In the genomic region with DNA sequence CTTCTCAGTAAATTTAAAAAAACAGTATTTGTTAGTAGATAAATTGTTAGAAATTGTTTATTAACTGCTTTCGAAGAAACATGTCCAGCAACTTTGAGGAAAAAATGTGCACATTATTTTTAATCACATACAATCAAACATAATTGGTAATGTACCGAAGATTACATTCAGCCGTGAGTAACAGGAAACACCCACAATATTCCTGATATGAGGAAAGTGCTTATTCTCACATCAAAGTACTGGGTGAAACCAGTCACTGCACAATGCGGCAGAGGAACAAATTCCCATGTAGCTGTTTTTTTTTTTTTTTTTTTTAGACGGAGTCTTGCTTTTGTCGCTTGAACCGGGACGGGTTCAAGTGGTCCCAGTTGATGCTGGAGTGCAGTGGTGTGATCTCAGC, we compare ENCODE assay signal across 20 cellular contexts. TPM values are rescaled to one million over a fixed set of nuclear protein-coding genes. Genes with fewer than 3 reads are reported as not detected.
"Had no signal": no experiment of that assay in that cellular context is flagged by ENCODE, and none has a peak within 500 bp of the region (broad histone marks: within the 10 kb centered on the region; RNA-seq: fewer than 3 reads in every experiment).

No MANE protein-coding gene starts in this region.

- DNase-seq: effector memory CD8-positive, alpha-beta T cell; gastrocnemius medialis; islet precursor cell; mammary epithelial cell; mucosa of descending colon; naive thymus-derived CD8-positive, alpha-beta T cell; psoas muscle; retina; right lobe of liver; stimulated activated CD4-positive, alpha-beta T cell treated with anti-CD3 and anti-CD28 coated beads, Interleukin-1b, Interleukin-23, amount 100 ng/mL, for 48 hours; stimulated activated naive CD8-positive, alpha-beta T cell treated with anti-CD3 and anti-CD28 coated beads, Interleukin-15, Interleukin-2, amounts not matched to agents 100 U/mL and 50 U/mL, for 24 hours; thyroid gland had no signal

- ATAC-seq: gastrocnemius medialis; left lobe of liver; mucosa of descending colon; naive thymus-derived CD8-positive, alpha-beta T cell; psoas muscle; right lobe of liver; stimulated activated naive CD8-positive, alpha-beta T cell treated with anti-CD3 and anti-CD28 coated beads, Interleukin-15, Interleukin-2, amounts not matched to agents 100 U/mL and 50 U/mL, for 24 hours had no signal

- H3K4me3 ChIP-seq: esophagus muscularis mucosa, gastrocnemius medialis, mucosa of descending colon, psoas muscle, right lobe of liver, suprapubic skin, thyroid gland had no signal

- H3K9me3 ChIP-seq: esophagus muscularis mucosa, gastrocnemius medialis, mucosa of descending colon, neutrophil, psoas muscle, right lobe of liver, suprapubic skin, thyroid gland had no signal

- H3K27me3 ChIP-seq: esophagus muscularis mucosa, gastrocnemius medialis, neutrophil, right lobe of liver, suprapubic skin, thyroid gland had no signal

- H3K27ac ChIP-seq: epithelial cell of prostate, esophagus muscularis mucosa, gastrocnemius medialis, neutrophil, psoas muscle, right lobe of liver, suprapubic skin, thyroid gland had no signal

- H3K36me3 ChIP-seq: gastrocnemius medialis had no signal

RNA-seq across cellular contexts. Expression of a gene that starts 46.6 kb away (rescaled TPM):
- total RNA-seq: esophagus muscularis mucosa; gastrocnemius medialis; left lobe of liver; lower leg skin; mammary epithelial cell; naive thymus-derived CD8-positive, alpha-beta T cell; osteoblast; psoas muscle; thyroid gland had no signal
- polyA plus RNA-seq: mammary epithelial cell, neural cell had no signal
